Comparison of ENCODE assay signal across 1 cellular context in genomic region chr16:89560413-89561194, GRCh38.
TF ChIP-seq lines count a peak whose summit lies in the region.

Gene RPL13, plus strand, starts transcription at chr16:89560682. Its CDS starts 278 bp downstream, at chr16:89560960.

TF ChIP-seq in HepG2, 621 proteins besides CTCF, POLR2A, EP300 and RAD21 (continued from another document and continues in another):
- peak; percentile 80; the same call in 1 of the 2 replicates for TF ChIP-seq ZBTB4 (CRISPR knock-in tag; IDR thresholded peaks at IDR 0.05; ENCODE audit: borderline replicate concordance)
- TF ChIP-seq MED1 (CRISPR knock-in tag; IDR thresholded peaks at IDR 0.05) = peak; percentile 62
- TF ChIP-seq ZNF253 (CRISPR knock-in tag; IDR thresholded peaks at IDR 0.05; ENCODE audit: borderline replicate concordance) = peak; percentile 13; the same call in 1 of the 2 replicates
- TF ChIP-seq YEATS4 (CRISPR knock-in tag; IDR thresholded peaks at IDR 0.05; ENCODE audit: borderline replicate concordance) = peak; percentile 95
- TF ChIP-seq PITX1 (CRISPR knock-in tag; IDR thresholded peaks at IDR 0.05) = peak; percentile 60; the same call in 1 of the 2 replicates
- TF ChIP-seq MXD4 (CRISPR knock-in tag; IDR thresholded peaks at IDR 0.05) = peak; percentile 96
- TF ChIP-seq TARDBP (CRISPR knock-in tag; IDR thresholded peaks at IDR 0.05) = peak; percentile 80
- TF ChIP-seq U2AF1 (optimal IDR thresholded peaks at IDR 0.05; ENCODE audit: low read depth, low read length) = peak; percentile 98
- peak; percentile 69; the same call in 1 of the 2 replicates for TF ChIP-seq MIER2 (CRISPR knock-in tag; IDR thresholded peaks at IDR 0.05)
- TF ChIP-seq ZNF747 (CRISPR knock-in tag; IDR thresholded peaks at IDR 0.05; ENCODE audit: borderline replicate concordance) = no peak; the same call in 1 of the 2 replicates
- peak; percentile 80; the same call in 1 of the 2 replicates for TF ChIP-seq NCOA5 (CRISPR knock-in tag; IDR thresholded peaks at IDR 0.05)
- no peak; the same call in 1 of the 2 replicates for TF ChIP-seq NFAT5 (CRISPR knock-in tag; IDR thresholded peaks at IDR 0.05)
- peak; percentile 90 for TF ChIP-seq ELF1 (CRISPR knock-in tag; IDR thresholded peaks at IDR 0.05)
- no peak for TF ChIP-seq PCBP2 (optimal IDR thresholded peaks at IDR 0.05; ENCODE audit: low read depth, low read length, poor library complexity, severe bottlenecking)
- TF ChIP-seq HMGXB3 (CRISPR knock-in tag; IDR thresholded peaks at IDR 0.05; ENCODE audit: borderline replicate concordance) = peak; percentile 88
- peak; percentile 99 for TF ChIP-seq DR1 (CRISPR knock-in tag; IDR thresholded peaks at IDR 0.05)
- TF ChIP-seq SP2 (CRISPR knock-in tag; IDR thresholded peaks at IDR 0.05) = peak; percentile 77
- 0 out of 2 replicates have a peak, but pooled peaks have one; percentile 49 for TF ChIP-seq ZNF441 (CRISPR knock-in tag; IDR thresholded peaks at IDR 0.05; ENCODE audit: borderline replicate concordance)
- peak; percentile 67; the same call in 1 of the 2 replicates for TF ChIP-seq GPN1 (CRISPR knock-in tag; IDR thresholded peaks at IDR 0.05; ENCODE audit: borderline replicate concordance)
- TF ChIP-seq JUND (CRISPR knock-in tag; IDR thresholded peaks at IDR 0.05) = no peak; the same call in 1 of the 2 replicates
- TF ChIP-seq KDM4B (CRISPR knock-in tag; IDR thresholded peaks at IDR 0.05) = peak; percentile 25; the same call in 1 of the 2 replicates
- TF ChIP-seq SRSF4 (IDR thresholded peaks at IDR 0.05; ENCODE audit: low read depth, low read length, poor library complexity, severe bottlenecking) = no peak
- TF ChIP-seq POLR2AphosphoS5 (IDR thresholded peaks at IDR 0.05; ENCODE audit: low read depth, low read length) = peak; percentile 99
- no peak for TF ChIP-seq NR2F6 (IDR thresholded peaks at IDR 0.05)
- 0 out of 2 replicates have a peak, but pooled peaks have one; percentile 34 for TF ChIP-seq NR2F6 (CRISPR knock-in tag; IDR thresholded peaks at IDR 0.05)
- peak; percentile 67 for TF ChIP-seq FOXO1 (CRISPR knock-in tag; IDR thresholded peaks at IDR 0.05)
- peak; percentile 95 for TF ChIP-seq HNRNPLL (IDR thresholded peaks at IDR 0.05; ENCODE audit: low read depth, low read length, poor library complexity, severe bottlenecking)
- TF ChIP-seq MXD1 (CRISPR knock-in tag; IDR thresholded peaks at IDR 0.05) = peak; percentile 93
- peak; percentile 92 for TF ChIP-seq THAP11 (CRISPR knock-in tag; IDR thresholded peaks at IDR 0.05)
- peak; percentile 47; the same call in 1 of the 2 replicates for TF ChIP-seq HCFC1 (IDR thresholded peaks at IDR 0.05; ENCODE audit: low read depth, low read length)
- peak; percentile 93 for TF ChIP-seq MXD3 (CRISPR knock-in tag; IDR thresholded peaks at IDR 0.05)
- no peak for TF ChIP-seq ARNT (IDR thresholded peaks at IDR 0.05)
- peak; percentile 90 for TF ChIP-seq ARHGAP35 (CRISPR knock-in tag; IDR thresholded peaks at IDR 0.05; ENCODE audit: borderline replicate concordance)
- TF ChIP-seq TBX3 (IDR thresholded peaks at IDR 0.05; ENCODE audit: borderline replicate concordance) = peak; percentile 62; the same call in 1 of the 2 replicates
- TF ChIP-seq JUNB (CRISPR knock-in tag; IDR thresholded peaks at IDR 0.05; ENCODE audit: borderline replicate concordance) = no peak
- TF ChIP-seq TP53 (CRISPR knock-in tag; conservative IDR thresholded peaks at IDR 0.05) = 0 out of 2 replicates have a peak, but pooled peaks have one; percentile 25
- peak; percentile 96 for TF ChIP-seq ZNF143 (CRISPR knock-in tag; IDR thresholded peaks at IDR 0.05)
- no peak for TF ChIP-seq ZNF619 (CRISPR knock-in tag; IDR thresholded peaks at IDR 0.05)
- TF ChIP-seq PATZ1 (CRISPR knock-in tag; IDR thresholded peaks at IDR 0.05) = peak; percentile 66
- peak; percentile 74; the same call in 1 of the 2 replicates for TF ChIP-seq HINFP (CRISPR knock-in tag; IDR thresholded peaks at IDR 0.05; ENCODE audit: low read depth)
- peak; percentile 92 for TF ChIP-seq ERF (CRISPR knock-in tag; IDR thresholded peaks at IDR 0.05)
- TF ChIP-seq ZNF281 (CRISPR knock-in tag; IDR thresholded peaks at IDR 0.05; ENCODE audit: borderline replicate concordance) = peak; percentile 57; the same call in 1 of the 2 replicates
